In the genomic region with DNA sequence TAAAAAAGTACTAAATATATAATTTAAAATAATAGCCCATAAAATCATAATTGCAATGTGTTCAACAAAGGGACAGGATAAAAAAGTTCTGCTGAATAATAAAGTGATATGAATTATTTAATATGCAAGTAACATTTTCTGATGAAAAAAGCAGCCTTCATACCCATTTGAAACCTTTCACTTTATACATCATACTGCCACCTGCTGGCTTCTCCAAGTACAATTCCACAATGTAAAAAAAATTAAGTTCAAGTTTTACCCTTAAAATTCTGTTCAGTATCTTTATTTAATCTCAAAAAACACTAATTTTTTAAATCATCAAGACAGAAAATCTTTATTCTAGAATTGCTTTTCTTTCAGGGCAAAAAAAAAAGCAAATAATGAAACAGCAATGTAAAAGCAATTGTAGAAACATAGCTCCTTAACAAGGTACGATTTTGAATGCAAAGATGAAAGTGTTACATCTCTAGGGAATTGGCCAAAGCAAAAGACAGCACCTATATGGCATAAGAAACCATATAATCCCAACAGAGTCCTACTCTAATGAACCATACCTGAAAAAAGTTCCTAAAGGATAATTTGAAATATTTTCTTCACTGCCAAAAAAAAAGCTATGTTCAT, we compare ENCODE assay signal across 7 cellular contexts. TPM values are rescaled to one million over a fixed set of nuclear protein-coding genes. Genes with fewer than 3 reads are reported as not detected.
DNase-seq lines count a peak whose midpoint lies in the region; ATAC-seq and TF ChIP-seq lines count a peak whose summit lies in the region.

No MANE protein-coding gene starts in this region.

- H2BK20ac ChIP-seq in IMR-90 (ENCODE audit: low read depth, low read length), result no peak overlapping the region

- TF ChIP-seq POLR2A in IMR-90 (IDR thresholded peaks at IDR 0.05; ENCODE audit: low read depth, low read length) (no peak), uterus (IDR thresholded peaks at IDR 0.05) (no peak)

- dilution Hi-C loops in IMR-90 (cut with HindIII; ENCODE audit: low sequenced_read_pairs, unreplicated experiment), result loop anchor here (25.0 kb wide), 1 partner anchor 105 kb away; no protein-coding TSS in a partner anchor

- CTCF ChIA-PET in IMR-90 (lab: Yijun Ruan, JAX), result interaction anchor here (0.6 to 3.6 kb wide), 12 partner anchors 24 to 958 kb away, joined by 3 to 25 read pairs (median 4); no protein-coding TSS in a partner anchor
- CTCF ChIA-PET in RWPE1 (lab: Yijun Ruan, JAX), result interaction anchor here (0.5 to 1.8 kb wide), 21 partner anchors 12 to 1223 kb away, joined by 3 to 11 read pairs (median 4); no protein-coding TSS in a partner anchor

- no CpG with 5 or more reads among the region's 1 CpG for WGBS in IMR-90 (ENCODE audit: extremely low coverage in 2 of 2, insufficient read length in 1 of 2), 2 experiments

- no peak overlapping the region for H4K8ac ChIP-seq in IMR-90 (ENCODE audit: low read depth in 2 of 2, low read length in 2 of 2)

- TF ChIP-seq RAD21 in IMR-90 (IDR thresholded peaks at IDR 0.05; ENCODE audit: low read length), result peak; percentile 68

- H3K23ac ChIP-seq in IMR-90 (ENCODE audit: low read depth, low read length), result no peak overlapping the region

- H3K56ac ChIP-seq in IMR-90 (ENCODE audit: extremely low read depth, insufficient read depth, low read length), result no peak overlapping the region

- H3K27me3 ChIP-seq in IMR-90 (ENCODE audit: control insufficient read depth, insufficient read depth, low read length) (no peaks in the 10 kb centered on the region), uterus (no peaks in the 10 kb centered on the region)

- POLR2A ChIA-PET in IMR-90 (lab: Charles Lee; ENCODE audit: unreplicated experiment) (interaction anchor here (0.7 kb wide), 1 partner anchor 262 kb away, joined by 3 read pairs; no protein-coding TSS in a partner anchor), RWPE1 (lab: Yijun Ruan, JAX; ENCODE audit: low non-redundant PET) (no interaction called here)

- no peak overlapping the region for H2AK5ac ChIP-seq in IMR-90 (ENCODE audit: low read depth, low read length)

- no peak overlapping the region for H3K14ac ChIP-seq in IMR-90 (replicated peaks; ENCODE audit: low read depth, low read length)

- H3K4me3 ChIP-seq in IMR-90 (ENCODE audit: insufficient read depth, low read depth, low read length), result no peak overlapping the region
- H3K4me3 ChIP-seq in uterus, result no peak overlapping the region

- H3K18ac ChIP-seq in IMR-90 (ENCODE audit: low read depth, low read length), result no peak overlapping the region

- ATAC-seq in IMR-90 (ENCODE audit: low read depth) (0 out of 2 replicates have a peak, but pooled peaks have one; percentile 46), HG03378 (IDR thresholded peaks at IDR 0.05; ENCODE audit: unreplicated experiment) (no peak)

- DNase-seq in DMS53 (lab: John Stamatoyannopoulos, UW) (peak; percentile 83), IMR-90 (peak; percentile 68), RWPE1 (ENCODE audit: low spot score) (peak; percentile 16), cerebellum (ENCODE audit: low spot score) (peak; percentile 25), myocyte (ENCODE audit: low read depth) (peak; percentile 66), uterus (peak; percentile 20 to 46)

- no peak overlapping the region for H2BK15ac ChIP-seq in IMR-90 (ENCODE audit: low read depth, low read length)

- H2BK120ac ChIP-seq in IMR-90 (ENCODE audit: low read depth, low read length), result no peak overlapping the region

- no peak overlapping the region for H3K4me2 ChIP-seq in IMR-90 (ENCODE audit: low read depth, low read length)

- intact Hi-C loops in IMR-90 (cut with micrococcal nuclease), result loop anchor here (1.0 to 2.0 kb wide), 4 partner anchors 80 to 960 kb away; no protein-coding TSS in a partner anchor
- intact Hi-C loops in uterus (cut with DNase I; ENCODE audit: low total_unique reads), result loop anchor here (10.0 kb wide), 1 partner anchor 92 kb away; the partner anchor contains the start of gene IL26

- BruUV-seq in IMR-90 (replicated peaks; lab: Mats Ljungman, UMichigan), result no TSS peak

- no peak overlapping the region for H3K9ac ChIP-seq in IMR-90 (ENCODE audit: low read depth, low read length)

- H3K4me1 ChIP-seq in IMR-90 (ENCODE audit: control insufficient read depth, insufficient read depth, low read length) (no peaks in the 10 kb centered on the region), uterus (peaks cover 0 to 6% of the 10 kb centered on the region in 2 donors)

- no peaks in the 10 kb centered on the region for H3K9me1 ChIP-seq in IMR-90 (ENCODE audit: insufficient read depth, low read length)

- H2BK5ac ChIP-seq in IMR-90 (ENCODE audit: low read depth, low read length, poor library complexity, severe bottlenecking), result no peak overlapping the region

- no peaks in the 10 kb centered on the region for H3K9me3 ChIP-seq in IMR-90 (ENCODE audit: control insufficient read depth, insufficient read depth, low read length)
- no peaks in the 10 kb centered on the region for H3K9me3 ChIP-seq in uterus

- in situ Hi-C loops in IMR-90 (cut with MboI; ENCODE audit: low sequenced_read_pairs), result no loop called here

- H4K5ac ChIP-seq in IMR-90 (ENCODE audit: low read depth, low read length), result no peak overlapping the region

- no peaks in the 10 kb centered on the region for H4K20me1 ChIP-seq in IMR-90 (ENCODE audit: insufficient read depth, low read length)

- no peaks in the 10 kb centered on the region for H3K79me1 ChIP-seq in IMR-90 (ENCODE audit: low read depth in 1 of 2, low read length in 2 of 2)

- H4K91ac ChIP-seq in IMR-90 (ENCODE audit: insufficient read depth, low read depth, low read length), result no peak overlapping the region

- H3K36me3 ChIP-seq in IMR-90 (ENCODE audit: control insufficient read depth, insufficient read depth, low read length) (peaks cover 5% of the 10 kb centered on the region), uterus (no peaks in the 10 kb centered on the region)

- no peak overlapping the region for H3K27ac ChIP-seq in IMR-90 (ENCODE audit: insufficient read depth, low read length)
- no peak overlapping the region for H3K27ac ChIP-seq in RWPE1
- H3K27ac ChIP-seq in uterus, result peak overlapping the region; percentile 19 to 23

- H3K4ac ChIP-seq in IMR-90 (ENCODE audit: low read depth, low read length), result no peak overlapping the region

- TF ChIP-seq CTCF in IMR-90 (conservative IDR thresholded peaks at IDR 0.05; ENCODE audit: low read depth, low read length), result peak; percentile 74
- peak; percentile 70 for TF ChIP-seq CTCF in RWPE1 (conservative IDR thresholded peaks at IDR 0.05; ENCODE audit: low read depth)
- TF ChIP-seq CTCF in uterus (IDR thresholded peaks at IDR 0.05), result peak; percentile 60 to 72 (median 68)

- no peak overlapping the region for H2AK9ac ChIP-seq in IMR-90 (replicated peaks; ENCODE audit: low read depth, low read length, poor library complexity)

- H2AFZ ChIP-seq in IMR-90 (replicated peaks; ENCODE audit: low read length, poor library complexity), result no peak overlapping the region

TF ChIP-seq in IMR-90, 13 proteins besides CTCF, POLR2A, EP300 and RAD21:
- TF ChIP-seq ELK1 (IDR thresholded peaks at IDR 0.05; ENCODE audit: borderline replicate concordance, low read depth, low read length) (no peak), SMC3 (IDR thresholded peaks at IDR 0.05; ENCODE audit: low read depth, low read length) (peak; percentile 78), RFX5 (IDR thresholded peaks at IDR 0.05; ENCODE audit: low read depth, low read length) (no peak), CHD1 (IDR thresholded peaks at IDR 0.05; ENCODE audit: low read depth, low read length) (no peak)

RNA-seq across cellular contexts. Expression of gene MDM1, which starts 15.0 kb away (rescaled TPM):
- total RNA-seq in IMR-90 (2012; rRNA removed) (5.6 and 7.8 TPM in 2 replicates), cerebellum (32.5 TPM), myocyte (7.3 and 11.1 TPM in 2 replicates), uterus (10 to 100 TPM; 16.1 to 67.5 (median 31.5) TPM)
- polyA plus RNA-seq in IMR-90 (2012; rRNA removed), result 4.8 and 5.7 TPM in 2 replicates
- polyA plus RNA-seq in IMR-90 (2012; cell fraction: cytosol; rRNA removed), result 0.52 and 0.65 TPM in 2 replicates
- 4.1 and 33.0 TPM in 2 replicates for polyA plus RNA-seq in IMR-90 (2012; cell fraction: nucleus; rRNA removed; ENCODE audit: low replicate concordance)
- 3.8 TPM for polyA plus RNA-seq in myocyte (2012)

Comparison
In these comparisons a context has a peak if more than half of its experiments do, and no peak if none do; other contexts are left out.
1. DNase-seq: peak in every context shown above with its lines; median percentile 83 in DMS53; 68 in IMR-90; 66 in myocyte; 33 in uterus; 25 in cerebellum; 16 in RWPE1.
2. H3K27ac ChIP-seq: peak in uterus (2 of 2); none in IMR-90 (single experiment) and RWPE1 (single experiment).
3. Peak in every context shown above with its lines, with median percentiles within 50 percentile points of each other: CTCF ChIP-seq.